ENCODE assay signal across 21 cellular contexts in genomic region chr5:163248333-163248732, GRCh38.
"Had no signal": no experiment of that assay in that cellular context is flagged by ENCODE, and none has a peak within 500 bp of the region (broad histone marks: within the 10 kb centered on the region; RNA-seq: fewer than 3 reads in every experiment).

No MANE protein-coding gene starts in this region.

- H3K36me3 ChIP-seq: colonic mucosa, sigmoid colon, thyroid gland had no signal

- H3K9me3 Mint-ChIP-seq: endodermal cell; T-helper 2 cell treated with Interferon-gamma antibody and Interleukin-4, amounts not matched to agents 5 μg/mL and 100 μg/mL, for 36 hours had no signal

- H3K4me1 ChIP-seq: colonic mucosa, parathyroid adenoma, sigmoid colon, thyroid gland had no signal

- ATAC-seq: activated CD4-positive, alpha-beta T cell treated with anti-CD3 and anti-CD28 coated beads for 36 hours; WTC11 had no signal

- H3K27me3 Mint-ChIP-seq: activated CD4-positive, alpha-beta T cell treated with anti-CD3 and anti-CD28 coated beads for 36 hours; activated naive CD8-positive, alpha-beta T cell; central memory CD8-positive, alpha-beta T cell had no signal

- H3K27ac Mint-ChIP-seq: activated CD4-positive, alpha-beta T cell treated with anti-CD3 and anti-CD28 coated beads for 36 hours; activated naive CD8-positive, alpha-beta T cell; activated T-helper 1 cell treated with anti-CD3 and anti-CD28 coated beads, Interleukin-12 subunit alpha, Interleukin-12 subunit beta, Interleukin-2, Interleukin-4 antibody, amounts not matched to agents 30 ng/mL and 10 ng/mL and 1 ng/mL, durations not matched to agents 14 hours and 24 hours and 36 hours; endodermal cell; naive B cell; T-helper 2 cell treated with Interferon-gamma antibody and Interleukin-4, amounts not matched to agents 5 μg/mL and 100 μg/mL, for 36 hours; WTC11 had no signal

- H3K27me3 ChIP-seq: colonic mucosa, sigmoid colon, thyroid gland had no signal

- DNase-seq: activated CD4-positive, alpha-beta T cell treated with anti-CD3 and anti-CD28 coated beads for 36 hours; activated CD4-positive, alpha-beta T cell treated with anti-CD3 and anti-CD28 coated beads, Interleukin-2, amount 50 U/mL, for 48 hours; activated gamma-delta T cell treated with Interleukin-2 at 50 U/mL for 16 hours; activated T-cell treated with anti-CD3 and anti-CD28 coated beads for 4 hours; amniotic stem cell; colonic mucosa; endodermal cell; foreskin melanocyte; hypothalamus; islet precursor cell; naive B cell; sigmoid colon; stimulated activated CD4-positive, alpha-beta T cell treated with anti-CD3 and anti-CD28 coated beads, Interleukin-4, amount 100 ng/mL, for 4 hours; stimulated activated naive CD4-positive, alpha-beta T cell; thyroid gland had no signal

- H3K36me3 Mint-ChIP-seq: activated naive CD8-positive, alpha-beta T cell; naive B cell; WTC11 had no signal

- H3K4me1 Mint-ChIP-seq: activated CD4-positive, alpha-beta T cell treated with anti-CD3 and anti-CD28 coated beads for 36 hours; central memory CD8-positive, alpha-beta T cell; naive B cell had no signal

- H3K4me3 ChIP-seq: colonic mucosa, sigmoid colon, thyroid gland had no signal

- H3K4me3 Mint-ChIP-seq: activated CD4-positive, alpha-beta T cell treated with anti-CD3 and anti-CD28 coated beads for 36 hours; activated naive CD8-positive, alpha-beta T cell; activated T-helper 1 cell treated with anti-CD3 and anti-CD28 coated beads, Interleukin-12 subunit alpha, Interleukin-12 subunit beta, Interleukin-2, Interleukin-4 antibody, amounts not matched to agents 30 ng/mL and 10 ng/mL and 1 ng/mL, durations not matched to agents 14 hours and 24 hours and 36 hours; central memory CD8-positive, alpha-beta T cell; endodermal cell; naive B cell; T-helper 2 cell treated with Interferon-gamma antibody and Interleukin-4, amounts not matched to agents 5 μg/mL and 100 μg/mL, for 36 hours; WTC11 had no signal

- H3K9me3 ChIP-seq: colonic mucosa, sigmoid colon, thyroid gland had no signal

- H3K27ac ChIP-seq: colonic mucosa, parathyroid adenoma, sigmoid colon, thyroid gland had no signal
